In the genomic region with DNA sequence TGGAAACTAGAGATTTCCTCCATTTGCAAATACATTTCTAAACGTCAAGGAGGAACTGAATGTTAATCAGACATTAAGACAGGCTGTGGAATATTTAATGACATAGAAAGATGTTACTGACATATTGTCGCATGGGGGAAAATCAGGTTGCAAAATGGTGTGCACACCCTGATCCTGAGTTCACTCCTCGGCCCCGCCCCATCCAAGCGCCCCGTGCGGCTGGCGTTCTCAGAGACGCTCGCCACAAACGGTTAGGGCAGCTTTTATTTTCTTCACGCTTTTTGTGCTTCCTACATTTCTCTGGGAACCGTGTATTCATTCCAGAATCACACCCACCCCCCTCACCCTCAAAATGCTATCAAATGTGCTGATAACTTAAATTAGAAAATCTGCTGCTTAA, we compare ENCODE assay signal across 19 cellular contexts. TPM values are rescaled to one million over a fixed set of nuclear protein-coding genes. Genes with fewer than 3 reads are reported as not detected.
DNase-seq lines count a peak whose midpoint lies in the region; ATAC-seq, FAIRE-seq and TF ChIP-seq lines count a peak whose summit lies in the region.
"Had no signal": no experiment of that assay in that cellular context is flagged by ENCODE, and none has a peak within 500 bp of the region (broad histone marks: within the 10 kb centered on the region; RNA-seq: fewer than 3 reads in every experiment).

No MANE protein-coding gene starts in this region.

- H3K79me2 ChIP-seq in K562 (ENCODE audit: control insufficient read depth, insufficient read depth, low read length): no peaks in the 10 kb centered on the region

- CTCF ChIA-PET in K562 (lab: Yijun Ruan, JAX; ENCODE audit: low intra/inter-chr PET ratio): no interaction called here

- POLR2A ChIA-PET in K562 (lab: Yijun Ruan, JAX): interaction anchor here (1.0 to 1.2 kb wide), 2 partner anchors 8 to 10 kb away, joined by 3 to 4 read pairs; no protein-coding TSS in a partner anchor

- no peak overlapping the region for H3K4me3 ChIP-seq in K562
- H3K4me3 ChIP-seq in ovary: no peak overlapping the region
- H3K4me3 ChIP-seq: neural progenitor cell had no signal

- H3K27me3 ChIP-seq in K562 (ENCODE audit: control insufficient read depth in 2 of 2, insufficient read depth in 2 of 2, low read length in 2 of 2) (no peaks in the 10 kb centered on the region), ovary (no peaks in the 10 kb centered on the region)
- H3K27me3 ChIP-seq: neural progenitor cell had no signal

- H3K9me1 ChIP-seq in K562 (ENCODE audit: control insufficient read depth, insufficient read depth, low read length): no peaks in the 10 kb centered on the region

- BruUV-seq in K562 (replicated peaks; lab: Mats Ljungman, UMichigan): no TSS peak

- FAIRE-seq in K562 (lab: Jason Lieb, UNC): no peak
- FAIRE-seq: urothelium cell line had no signal

- H3K9me3 Mint-ChIP-seq in activated T-cell treated with anti-CD3 and anti-CD28 coated beads, Interleukin-2, amount 50 U/mL, for 24 hours: no peaks in the 10 kb centered on the region
- H3K9me3 Mint-ChIP-seq: neural progenitor cell had no signal

- 0% methylated on average over 12 of the region's 13 CpGs for WGBS in K562 (ENCODE audit: insufficient coverage, low coverage, missing lambda C conversion rate)
- WGBS in ovary, 3 donors: 9 to 20% (median 14%) methylated on average over 13 of the region's 13 CpGs

- TF ChIP-seq POLR2A in K562 (conservative IDR thresholded peaks at IDR 0.05) (no peak), ovary (IDR thresholded peaks at IDR 0.05) (no peak)

- H3K9me3 ChIP-seq in K562 (replicated peaks; ENCODE audit: control insufficient read depth, insufficient read depth, low read depth, low read length) (no peaks in the 10 kb centered on the region), ovary (no peaks in the 10 kb centered on the region)

- H4K20me1 ChIP-seq in K562 (replicated peaks; ENCODE audit: control insufficient read depth, insufficient read depth, low read length): no peaks in the 10 kb centered on the region

- H3K27me3 Mint-ChIP-seq in activated T-cell treated with anti-CD3 and anti-CD28 coated beads, Interleukin-2, amount 50 U/mL, for 24 hours: peaks cover 8% of the 10 kb centered on the region

- no peak overlapping the region; the same call in 1 of the 2 replicates for H2AFZ ChIP-seq in K562 (ENCODE audit: low read depth, low read length)
- H2AFZ ChIP-seq: neural progenitor cell had no signal

- in situ Hi-C loops in K562 (cut with MboI): no loop called here

- no peak overlapping the region for H3K9ac ChIP-seq in K562 (ENCODE audit: insufficient read depth in 1 of 2, low read depth in 2 of 2, low read length in 2 of 2)
- H3K9ac ChIP-seq: neural progenitor cell had no signal

- H3K4me3 Mint-ChIP-seq in activated T-cell treated with anti-CD3 and anti-CD28 coated beads, Interleukin-2, amount 50 U/mL, for 24 hours: peak overlapping the region; percentile 21
- H3K4me3 Mint-ChIP-seq: neural progenitor cell had no signal

- H3K27ac Mint-ChIP-seq in activated T-cell treated with anti-CD3 and anti-CD28 coated beads, Interleukin-2, amount 50 U/mL, for 24 hours: no peak overlapping the region

- TF ChIP-seq EP300 in K562 (IDR thresholded peaks at IDR 0.05; ENCODE audit: low read length) (no peak), ovary (IDR thresholded peaks at IDR 0.05) (no peak)

- no peak for DNase-seq in activated T-cell treated with anti-CD3 and anti-CD28 coated beads, Interleukin-2, amount 50 U/mL, for 24 hours
- no peak for DNase-seq in activated T-cell treated with anti-CD3 and anti-CD28 coated beads, Interleukin-2, amount 50 U/mL, for 1 hour
- DNase-seq in NCI-H2227 (lab: John Stamatoyannopoulos, UW; ENCODE audit: unreplicated experiment) (peak; percentile 25), K562 (ENCODE audit: extremely low read depth in 1 of 4, low spot score in 3 of 4) (peak; percentile 41 to 64 (median 56)), ovary (peak in 1 of 5 donors; percentile 56), GF-D8 (lab: John Stamatoyannopoulos, UW) (no peak)
- DNase-seq: activated CD4-positive, CD25-positive, alpha-beta regulatory T cell treated with anti-CD3 and anti-CD28 coated beads, Interleukin-2, amount 50 U/mL, for 72 hours; foreskin fibroblast; islet precursor cell; Kasumi-1; NCI-H446 treated with DMSO at 0.1 percent for 48 hours; SHP77 had no signal

- peaks cover 7 to 40% of the 10 kb centered on the region in 2 experiments; a peak in 4 of 5 replicates for H3K4me1 ChIP-seq in K562 (replicated peaks in 1 of 2; ENCODE audit: control insufficient read depth in 2 of 2, insufficient read depth in 2 of 2, low read length in 2 of 2)
- peaks cover 15% of the 10 kb centered on the region for H3K4me1 ChIP-seq in ovary (ENCODE audit: insufficient read depth)

- no peak for TF ChIP-seq RAD21 in K562 (CRISPR knock-in tag; conservative IDR thresholded peaks at IDR 0.05 in 1 of 2, IDR thresholded peaks at IDR 0.05 in 1 of 2)

- peaks cover 7% of the 10 kb centered on the region; the same call in 1 of the 3 replicates for H3K36me3 ChIP-seq in K562 (ENCODE audit: control insufficient read depth, insufficient read depth, low read length)
- no peaks in the 10 kb centered on the region for H3K36me3 ChIP-seq in ovary
- H3K36me3 ChIP-seq: neural progenitor cell had no signal

- H3K4me1 Mint-ChIP-seq in activated T-cell treated with anti-CD3 and anti-CD28 coated beads, Interleukin-2, amount 50 U/mL, for 24 hours (ENCODE audit: low read depth): peaks cover 18% of the 10 kb centered on the region

- H3K27ac ChIP-seq in K562 (ENCODE audit: extremely low read depth, low read depth, low read length): no peak overlapping the region
- H3K27ac ChIP-seq in ovary: peak overlapping the region; percentile 66 to 72
- H3K27ac ChIP-seq: neural progenitor cell had no signal

- peak; percentile 83 for ATAC-seq in K562
- ATAC-seq in HG03280 (IDR thresholded peaks at IDR 0.05; ENCODE audit: unreplicated experiment): no peak
- no peak for ATAC-seq in esophagus mucosa

- intact Hi-C loops in K562 (cut with micrococcal nuclease) (no loop called here), ovary (cut with DNase I) (no loop called here)

- H3K4me2 ChIP-seq in K562 (ENCODE audit: insufficient read depth, low read length): no peak overlapping the region; the same call in 1 of the 2 replicates

- H3K36me3 Mint-ChIP-seq in activated T-cell treated with anti-CD3 and anti-CD28 coated beads, Interleukin-2, amount 50 U/mL, for 24 hours (ENCODE audit: low read depth): no peaks in the 10 kb centered on the region
- H3K36me3 Mint-ChIP-seq: neural progenitor cell had no signal

- TF ChIP-seq CTCF in K562 (IDR thresholded peaks at IDR 0.05 in 2 of 3, conservative IDR thresholded peaks at IDR 0.05 in 1 of 3; ENCODE audit: insufficient read depth in 2 of 3, low read depth in 1 of 3, low read length in 3 of 3) (no peak), ovary (IDR thresholded peaks at IDR 0.05) (no peak)

RNA-seq across cellular contexts. Expression of a gene that starts 10.8 kb away (rescaled TPM):
- not detected in 2 replicates for total RNA-seq in K562 (2011; cell fraction: chromatin; rRNA removed; ENCODE audit: low replicate concordance)
- total RNA-seq in K562 (2011; cell fraction: nucleolus; rRNA removed): not detected in 2 replicates
- not detected in 2 replicates for total RNA-seq in K562 (2011; cell fraction: nucleoplasm; rRNA removed)
- total RNA-seq in K562 (2014; rRNA removed) (not detected in 2 replicates), K562 (2014; rRNA removed; fragmentation: Illumina TruSeq; extraction: Trizol) (not detected in 2 replicates), K562 (2015; rRNA removed; fragmentation: Illumina TruSeq; extraction: Trizol) (not detected in 2 replicates), K562 (2021) (not detected in 2 replicates), ovary (not detected), esophagus mucosa (not detected)
- polyA plus RNA-seq in K562 (2011; rRNA removed) (not detected in 2 replicates), K562 (2014; fragmentation: Illumina TruSeq; extraction: Trizol) (not detected in 2 replicates), K562 (2014; fragmentation: Nextera tagmentation; extraction: Ambion mirVana) (not detected), K562 (2014; rRNA removed) (not detected in 2 replicates), ovary (under 1 TPM in 1 of 2 donors, not detected in 1; 0.27 TPM)
- not detected in 2 replicates for polyA plus RNA-seq in K562 (2011; cell fraction: cytosol; rRNA removed)
- polyA plus RNA-seq in K562 (2011; cell fraction: nucleus; rRNA removed): not detected in 2 replicates
- not detected in 2 replicates for polyA plus RNA-seq in K562 (2012)
- not detected in 2 replicates for polyA minus RNA-seq in K562 (2011; rRNA and poly(A)+ RNA removed)
- not detected in 2 replicates for polyA minus RNA-seq in K562 (2011; cell fraction: cytosol; rRNA and poly(A)+ RNA removed)
- polyA minus RNA-seq in K562 (2011; cell fraction: nucleus; rRNA and poly(A)+ RNA removed): not detected in 2 replicates
- total RNA-seq: Daoy, dermis microvascular lymphatic vessel endothelial cell had no signal
- polyA plus RNA-seq: AG04450 had no signal

RNA-seq across cellular contexts. Expression of a gene that starts 25.3 kb away (rescaled TPM):
- not detected in 2 replicates for total RNA-seq in K562 (2011; cell fraction: chromatin; rRNA removed; ENCODE audit: low replicate concordance)
- total RNA-seq in K562 (2011; cell fraction: nucleolus; rRNA removed): not detected in 2 replicates
- not detected in 2 replicates for total RNA-seq in K562 (2011; cell fraction: nucleoplasm; rRNA removed)
- total RNA-seq in K562 (2014; rRNA removed) (not detected in 2 replicates), K562 (2014; rRNA removed; fragmentation: Illumina TruSeq; extraction: Trizol) (not detected in 2 replicates), K562 (2015; rRNA removed; fragmentation: Illumina TruSeq; extraction: Trizol) (not detected in 2 replicates), K562 (2021) (not detected in 2 replicates), ovary (under 1 TPM in 2 of 7 donors, not detected in 5; 0.13 to 0.24 TPM), esophagus mucosa (not detected)
- polyA plus RNA-seq in K562 (2011; rRNA removed) (not detected in 2 replicates), K562 (2014; fragmentation: Illumina TruSeq; extraction: Trizol) (not detected in 2 replicates), K562 (2014; fragmentation: Nextera tagmentation; extraction: Ambion mirVana) (not detected), K562 (2014; rRNA removed) (not detected in 2 replicates), ovary (not detected)
- polyA plus RNA-seq in K562 (2011; cell fraction: cytosol; rRNA removed): not detected in 2 replicates
- polyA plus RNA-seq in K562 (2011; cell fraction: nucleus; rRNA removed): not detected in 2 replicates
- polyA plus RNA-seq in K562 (2012): not detected in 2 replicates
- 0.06 TPM in 1 of 2 replicates, not detected in the other for polyA minus RNA-seq in K562 (2011; rRNA and poly(A)+ RNA removed)
- polyA minus RNA-seq in K562 (2011; cell fraction: cytosol; rRNA and poly(A)+ RNA removed): not detected in 2 replicates
- polyA minus RNA-seq in K562 (2011; cell fraction: nucleus; rRNA and poly(A)+ RNA removed): not detected in 2 replicates
- total RNA-seq: Daoy, dermis microvascular lymphatic vessel endothelial cell had no signal
- polyA plus RNA-seq: AG04450 had no signal

RNA-seq across cellular contexts. Expression of a gene that starts 52.7 kb away (rescaled TPM):
- total RNA-seq in K562 (2011; cell fraction: chromatin; rRNA removed; ENCODE audit: low replicate concordance): 63.2 and 146 TPM in 2 replicates
- total RNA-seq in K562 (2011; cell fraction: nucleolus; rRNA removed): 60.7 and 67.2 TPM in 2 replicates
- total RNA-seq in K562 (2011; cell fraction: nucleoplasm; rRNA removed): 60.1 and 91.1 TPM in 2 replicates
- 10.6 and 17.2 TPM in 2 replicates for total RNA-seq in K562 (2014; rRNA removed)
- 8.4 and 11.2 TPM in 2 replicates for total RNA-seq in K562 (2014; rRNA removed; fragmentation: Illumina TruSeq; extraction: Trizol)
- total RNA-seq in K562 (2015; rRNA removed; fragmentation: Illumina TruSeq; extraction: Trizol): 18.6 and 18.8 TPM in 2 replicates
- 28.1 and 28.2 TPM in 2 replicates for total RNA-seq in K562 (2021)
- 14.0 and 18.1 TPM in 2 replicates for polyA plus RNA-seq in K562 (2011; rRNA removed)
- polyA plus RNA-seq in K562 (2011; cell fraction: cytosol; rRNA removed): 16.9 and 18.1 TPM in 2 replicates
- polyA plus RNA-seq in K562 (2011; cell fraction: nucleus; rRNA removed): 98.5 and 119 TPM in 2 replicates
- polyA plus RNA-seq in K562 (2012): 27.6 and 28.7 TPM in 2 replicates
- polyA plus RNA-seq in K562 (2014; fragmentation: Illumina TruSeq; extraction: Trizol): 28.8 and 33.3 TPM in 2 replicates
- under 1 TPM; 0.34 to 0.70 TPM for polyA plus RNA-seq in K562 (2014; fragmentation: Nextera tagmentation; extraction: Ambion mirVana)
- polyA plus RNA-seq in K562 (2014; rRNA removed): 24.8 and 24.9 TPM in 2 replicates
- polyA minus RNA-seq in K562 (2011; rRNA and poly(A)+ RNA removed): 10.0 and 13.0 TPM in 2 replicates
- 16.8 and 20.7 TPM in 2 replicates for polyA minus RNA-seq in K562 (2011; cell fraction: cytosol; rRNA and poly(A)+ RNA removed)
- 24.2 and 31.4 TPM in 2 replicates for polyA minus RNA-seq in K562 (2011; cell fraction: nucleus; rRNA and poly(A)+ RNA removed)
- 100 to 1,000 TPM in 1 of 7 donors, 10 to 100 TPM in 6; 21.6 to 111 (median 57.1) TPM for total RNA-seq in ovary
- polyA plus RNA-seq in ovary: 100 to 1,000 TPM in 1 of 2 donors, 10 to 100 TPM in 1; 55.2 to 120 TPM
- 15.8 TPM for total RNA-seq in esophagus mucosa

Comparison
In these comparisons a context has a peak if more than half of its experiments do, and no peak if none do; other contexts are left out.
1. DNase-seq: peak in NCI-H2227 (single experiment) and K562 (4 of 4); none in activated T-cell treated with anti-CD3 and anti-CD28 coated beads, Interleukin-2, amount 50 U/mL, for 24 hours (single experiment), activated T-cell treated with anti-CD3 and anti-CD28 coated beads, Interleukin-2, amount 50 U/mL, for 1 hour (single experiment) and GF-D8 (single experiment).